Comparison of ENCODE assay signal across 1 cellular context in genomic region chr1:36151133-36151844, GRCh38.
TF ChIP-seq lines count a peak whose summit lies in the region.

No MANE protein-coding gene starts in this region.

TF ChIP-seq in IMR-90, 13 proteins besides CTCF, POLR2A, EP300 and RAD21 (continued from another document):
- TF ChIP-seq BHLHE40 (IDR thresholded peaks at IDR 0.05; ENCODE audit: low read depth, low read length) (no peak), CHD1 (IDR thresholded peaks at IDR 0.05; ENCODE audit: low read depth, low read length) (no peak)
